ENCODE assay signal across 24 cellular contexts in the genomic region with DNA sequence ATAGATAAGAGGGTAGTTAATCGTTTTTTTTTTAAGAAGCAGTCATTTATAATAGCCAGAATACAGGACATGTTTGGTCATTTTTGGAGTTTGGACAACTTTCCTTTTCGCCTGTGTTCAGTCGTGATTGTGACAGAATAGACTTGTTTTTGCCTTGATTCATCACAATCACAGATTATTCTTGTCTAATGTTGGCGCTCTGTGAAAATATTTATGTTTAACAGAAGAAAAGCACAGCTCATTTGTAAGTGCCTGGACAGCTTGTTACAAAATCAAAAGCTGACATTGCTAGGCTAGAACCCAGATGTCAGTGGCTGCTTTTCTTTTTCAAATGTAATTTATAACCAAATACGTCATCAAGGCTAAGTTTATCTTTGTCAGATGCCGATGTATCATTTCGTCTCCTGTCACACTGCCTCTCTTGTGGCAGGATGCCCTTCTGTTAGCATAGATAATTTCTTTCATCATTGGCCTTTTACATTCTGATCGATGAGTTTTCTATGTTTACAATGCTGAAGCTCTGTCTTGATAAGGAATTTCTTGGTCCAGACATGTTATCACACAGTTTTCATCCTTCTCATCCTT.
DNase-seq lines count a peak whose midpoint lies in the region; ATAC-seq, FAIRE-seq and TF ChIP-seq lines count a peak whose summit lies in the region.
"Had no signal": no experiment of that assay in that cellular context is flagged by ENCODE, and none has a peak within 500 bp of the region (broad histone marks: within the 10 kb centered on the region; RNA-seq: fewer than 3 reads in every experiment).

No MANE protein-coding gene starts in this region.

- H3K9me2 ChIP-seq in hepatocyte (replicated peaks; ENCODE audit: insufficient read depth), result no peaks in the 10 kb centered on the region

- H2AFZ ChIP-seq in hepatocyte, result peak overlapping the region; percentile 7

- 67% methylated on average over 8 of the region's 8 CpGs for WGBS in hepatocyte (ENCODE audit: low lambda C conversion rate, missing lambda C conversion rate)

- no peaks in the 10 kb centered on the region for H3K4me1 ChIP-seq in hepatocyte (ENCODE audit: insufficient read depth)
- H3K4me1 ChIP-seq: BLaER1 treated with 17β-estradiol and CSF1 and Interleukin-3, amounts not matched to agents 10 nM and 100 nM; Caco-2; SJCRH30 had no signal

- H3K9me3 ChIP-seq in hepatocyte (ENCODE audit: low read depth), result no peaks in the 10 kb centered on the region
- H3K9me3 ChIP-seq: Caco-2, SJCRH30 had no signal

- ATAC-seq in GM19023 (IDR thresholded peaks at IDR 0.05; ENCODE audit: unreplicated experiment), result no peak
- ATAC-seq: GM12878, HCT116 had no signal

- no peaks in the 10 kb centered on the region for H3K36me3 ChIP-seq in hepatocyte (replicated peaks; ENCODE audit: insufficient read depth, low read depth)
- H3K36me3 ChIP-seq: BLaER1 treated with 17β-estradiol and CSF1 and Interleukin-3, amounts not matched to agents 10 nM and 100 nM; SJCRH30 had no signal

- DNase-seq in D721Med (ENCODE audit: insufficient read length, low spot score) (no peak), OCI-M1 (lab: John Stamatoyannopoulos, UW) (peak; percentile 73), cardiac fibroblast (ENCODE audit: low read depth in 2 of 2) (peak; percentile 2 to 10), hepatocyte (ENCODE audit: low spot score) (no peak), mucosa of gallbladder (ENCODE audit: low spot score) (no peak), iPS-NIHi11 (ENCODE audit: low spot score) (no peak)
- no peak for DNase-seq in activated CD4-positive, alpha-beta T cell treated with anti-CD3 and anti-CD28 coated beads, Interleukin-2, amount 50 U/mL, for 1 hour
- DNase-seq: Caco-2; CD4-positive, alpha-beta memory T cell; DND-41; GOT3; KBM-7; NCI-H1092 treated with DMSO at 0.1 percent for 48 hours; NCI-H146; NCI-H2029; NCI-H345; NCI-H524 treated with DMSO at 0.1 percent for 48 hours; NCI-H82; SJCRH30 had no signal

- peak; percentile 88 for FAIRE-seq in D721Med (lab: Jason Lieb, UNC)
- FAIRE-seq: GM12878, RCC 7860 had no signal

- H3K79me2 ChIP-seq in hepatocyte, result no peaks in the 10 kb centered on the region

- H3K4me3 ChIP-seq in cardiac fibroblast (replicated peaks in 1 of 2; ENCODE audit: low read depth in 2 of 2, low read length in 2 of 2) (no peak overlapping the region), hepatocyte (no peak overlapping the region)
- H3K4me3 ChIP-seq: BLaER1 treated with 17β-estradiol and CSF1 and Interleukin-3, amounts not matched to agents 10 nM and 100 nM; GM12878; SJCRH30 had no signal

- TF ChIP-seq CTCF in D721Med (IDR thresholded peaks at IDR 0.05; ENCODE audit: insufficient read depth, missing control alignments), result no peak
- TF ChIP-seq CTCF in cardiac fibroblast (IDR thresholded peaks at IDR 0.05; ENCODE audit: low read depth, low read length), result no peak
- TF ChIP-seq CTCF in hepatocyte (IDR thresholded peaks at IDR 0.05; ENCODE audit: poor library complexity), result no peak

- no peaks in the 10 kb centered on the region for H3K27me3 ChIP-seq in hepatocyte
- H3K27me3 ChIP-seq: BLaER1 treated with 17β-estradiol and CSF1 and Interleukin-3, amounts not matched to agents 10 nM and 100 nM; SJCRH30 had no signal

- H3K4me2 ChIP-seq in hepatocyte, result peak overlapping the region; percentile 4
- H3K4me2 ChIP-seq: BLaER1 treated with 17β-estradiol and CSF1 and Interleukin-3, amounts not matched to agents 10 nM and 100 nM had no signal

- no peaks in the 10 kb centered on the region for H4K20me1 ChIP-seq in hepatocyte (ENCODE audit: insufficient read depth, poor library complexity, severe bottlenecking)
- H4K20me1 ChIP-seq: BLaER1 treated with 17β-estradiol and CSF1 and Interleukin-3, amounts not matched to agents 10 nM and 100 nM had no signal

- H3K27ac ChIP-seq in hepatocyte, result no peak overlapping the region
- H3K27ac ChIP-seq: BLaER1 treated with 17β-estradiol and CSF1 and Interleukin-3, amounts not matched to agents 10 nM and 100 nM; SJCRH30 had no signal

Comparison
In these comparisons a context has a peak if more than half of its experiments do, and no peak if none do; other contexts are left out.
1. DNase-seq: peak in OCI-M1 (single experiment) and cardiac fibroblast (2 of 2); none in D721Med (single experiment), hepatocyte (single experiment), mucosa of gallbladder (single experiment), activated CD4-positive, alpha-beta T cell treated with anti-CD3 and anti-CD28 coated beads, Interleukin-2, amount 50 U/mL, for 1 hour (single experiment) and iPS-NIHi11 (single experiment).